19 cellular contexts compared by ENCODE assay signal in genomic region chr1:94676686-94677085, GRCh38.
A peak's percentile ranks its signal among the peaks of the same experiment; 100 is the strongest.
DNase-seq lines count a peak whose midpoint lies in the region; ATAC-seq, FAIRE-seq and TF ChIP-seq lines count a peak whose summit lies in the region.
"Had no signal": no experiment of that assay in that cellular context is flagged by ENCODE, and none has a peak within 500 bp of the region (broad histone marks: within the 10 kb centered on the region; RNA-seq: fewer than 3 reads in every experiment).

No MANE protein-coding gene starts in this region.

- no peak for TF ChIP-seq CTCF in C4-2B (conservative IDR thresholded peaks at IDR 0.05)
- no peak for TF ChIP-seq CTCF in pancreas (IDR thresholded peaks at IDR 0.05)

- no peaks in the 10 kb centered on the region for H3K36me3 Mint-ChIP-seq in activated naive CD4-positive, alpha-beta T cell treated with anti-CD3 and anti-CD28 coated beads, Interleukin-2, amount 50 U/mL, for 72 hours
- H3K36me3 Mint-ChIP-seq: activated naive CD8-positive, alpha-beta T cell treated with anti-CD3 and anti-CD28 coated beads, Interleukin-2, amount 10 ng/mL, durations not matched to agents 7 days and 5 days had no signal

- TF ChIP-seq RAD21 in Ishikawa (IDR thresholded peaks at IDR 0.05; ENCODE audit: low read depth) = no peak

- no peak for FAIRE-seq in pancreas (lab: Jason Lieb, UNC)
- FAIRE-seq: TTC549 had no signal

- H3K27ac Mint-ChIP-seq in activated naive CD4-positive, alpha-beta T cell treated with anti-CD3 and anti-CD28 coated beads, Interleukin-2, amount 50 U/mL, for 72 hours = no peak overlapping the region
- H3K27ac Mint-ChIP-seq: activated CD4-positive, alpha-beta T cell treated with anti-CD3 and anti-CD28 coated beads for 36 hours; activated naive CD8-positive, alpha-beta T cell treated with anti-CD3 and anti-CD28 coated beads, Interleukin-2, amount 10 ng/mL, durations not matched to agents 7 days and 5 days; activated T-helper 2 cell treated with anti-CD3 and anti-CD28 coated beads, Interferon-gamma antibody, Interleukin-2, Interleukin-4, amounts not matched to agents 10 μg/mL and 5 μg/mL and 100 μg/mL, durations not matched to agents 14 hours and 24 hours and 36 hours had no signal

- H3K27me3 ChIP-seq in pancreas = no peaks in the 10 kb centered on the region
- H3K27me3 ChIP-seq: right lobe of liver had no signal

- H3K27ac ChIP-seq in C4-2B (peak overlapping the region; percentile 16), epithelial cell of prostate (peak overlapping the region; percentile 4), pancreas (peak overlapping the region in 1 of 4 donors; percentile 9)
- H3K27ac ChIP-seq: right lobe of liver had no signal

- peak; percentile 53 to 86 (median 79) for ATAC-seq in pancreas
- no peak for ATAC-seq in activated naive CD4-positive, alpha-beta T cell treated with anti-CD3 and anti-CD28 coated beads, Interleukin-2, amount 50 U/mL, for 72 hours
- ATAC-seq: activated CD4-positive, alpha-beta T cell treated with anti-CD3 and anti-CD28 coated beads for 36 hours; left lobe of liver; right lobe of liver had no signal

- H3K9me3 Mint-ChIP-seq in activated naive CD4-positive, alpha-beta T cell treated with anti-CD3 and anti-CD28 coated beads, Interleukin-2, amount 50 U/mL, for 72 hours = peaks cover 0 to 4% of the 10 kb centered on the region in 2 donors
- H3K9me3 Mint-ChIP-seq: activated naive CD8-positive, alpha-beta T cell treated with anti-CD3 and anti-CD28 coated beads, Interleukin-2, amount 10 ng/mL, durations not matched to agents 7 days and 5 days; activated T-helper 2 cell treated with anti-CD3 and anti-CD28 coated beads, Interferon-gamma antibody, Interleukin-2, Interleukin-4, amounts not matched to agents 10 μg/mL and 5 μg/mL and 100 μg/mL, durations not matched to agents 14 hours and 24 hours and 36 hours had no signal

- WGBS in pancreas, 2 donors = 38 to 44% methylated on average over 6 of the region's 6 CpGs

- intact Hi-C loops in pancreas (cut with DNase I) = no loop called here

- DNase-seq in epithelial cell of prostate (ENCODE audit: low read depth, low spot score) = no peak
- DNase-seq in pancreas = peak in 2 of 6 donors; percentile 32 to 48
- DNase-seq in NCI-H2227 treated with DMSO at 0.1 percent for 48 hours (lab: John Stamatoyannopoulos, UW) = no peak
- no peak for DNase-seq in midbrain (lab: John Stamatoyannopoulos, UW)
- no peak for DNase-seq in activated naive CD4-positive, alpha-beta T cell treated with anti-CD3 and anti-CD28 coated beads, Interleukin-2, amount 50 U/mL, for 72 hours (ENCODE audit: low spot score in 2 of 2)
- DNase-seq: activated CD4-positive, alpha-beta T cell treated with anti-CD3 and anti-CD28 coated beads for 36 hours; activated naive CD8-positive, alpha-beta T cell treated with anti-CD3 and anti-CD28 coated beads, Interleukin-2, amount 10 ng/mL, durations not matched to agents 7 days and 5 days; effector memory CD4-positive, alpha-beta T cell; GF-D8; MG63; NCI-H1417 treated with DMSO at 0.1 percent for 48 hours; OCI-M1; right lobe of liver; SHP77 had no signal

- peak; percentile 24; the same call in 1 of the 2 replicates for TF ChIP-seq EP300 in Ishikawa (IDR thresholded peaks at IDR 0.05; ENCODE audit: borderline replicate concordance)

- H3K9me3 ChIP-seq in pancreas = no peaks in the 10 kb centered on the region
- H3K9me3 ChIP-seq: MG63, right lobe of liver had no signal

- no peak overlapping the region for H3K4me3 ChIP-seq in pancreas
- H3K4me3 ChIP-seq: MG63, right lobe of liver had no signal

- no peaks in the 10 kb centered on the region for H3K36me3 ChIP-seq in pancreas
- H3K36me3 ChIP-seq: MG63, right lobe of liver had no signal

- H3K4me1 ChIP-seq in pancreas = peaks cover 0 to 4% (median 0%) of the 10 kb centered on the region in 3 donors
- H3K4me1 ChIP-seq: right lobe of liver had no signal

TF ChIP-seq in Ishikawa, 13 proteins besides CTCF, POLR2A, EP300 and RAD21:
- TF ChIP-seq, protein P1, sequence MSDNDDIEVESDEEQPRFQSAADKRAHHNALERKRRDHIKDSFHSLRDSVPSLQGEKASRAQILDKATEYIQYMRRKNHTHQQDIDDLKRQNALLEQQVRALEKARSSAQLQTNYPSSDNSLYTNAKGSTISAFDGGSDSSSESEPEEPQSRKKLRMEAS (IDR thresholded peaks at IDR 0.05) = peak; percentile 32; the same call in 1 of the 2 replicates
- TF ChIP-seq CEBPB (IDR thresholded peaks at IDR 0.05) (no peak), TCF12 (IDR thresholded peaks at IDR 0.05; ENCODE audit: low read depth) (peak; percentile 27; the same call in 1 of the 2 replicates), FOXM1 (IDR thresholded peaks at IDR 0.05; ENCODE audit: borderline replicate concordance, low read depth) (no peak), TAF1 (IDR thresholded peaks at IDR 0.05; ENCODE audit: low read depth) (no peak), NFIC (IDR thresholded peaks at IDR 0.05) (peak; percentile 44; the same call in 1 of the 2 replicates), TEAD4 (IDR thresholded peaks at IDR 0.05) (no peak), EGR1 (IDR thresholded peaks at IDR 0.05) (no peak), CREB1 (IDR thresholded peaks at IDR 0.05; ENCODE audit: low read depth) (no peak), YY1 (IDR thresholded peaks at IDR 0.05; ENCODE audit: low read depth) (no peak), ZBTB7A (IDR thresholded peaks at IDR 0.05; ENCODE audit: low read depth) (no peak), USF1 (IDR thresholded peaks at IDR 0.05) (no peak)
- TF ChIP-seq, protein P2, sequence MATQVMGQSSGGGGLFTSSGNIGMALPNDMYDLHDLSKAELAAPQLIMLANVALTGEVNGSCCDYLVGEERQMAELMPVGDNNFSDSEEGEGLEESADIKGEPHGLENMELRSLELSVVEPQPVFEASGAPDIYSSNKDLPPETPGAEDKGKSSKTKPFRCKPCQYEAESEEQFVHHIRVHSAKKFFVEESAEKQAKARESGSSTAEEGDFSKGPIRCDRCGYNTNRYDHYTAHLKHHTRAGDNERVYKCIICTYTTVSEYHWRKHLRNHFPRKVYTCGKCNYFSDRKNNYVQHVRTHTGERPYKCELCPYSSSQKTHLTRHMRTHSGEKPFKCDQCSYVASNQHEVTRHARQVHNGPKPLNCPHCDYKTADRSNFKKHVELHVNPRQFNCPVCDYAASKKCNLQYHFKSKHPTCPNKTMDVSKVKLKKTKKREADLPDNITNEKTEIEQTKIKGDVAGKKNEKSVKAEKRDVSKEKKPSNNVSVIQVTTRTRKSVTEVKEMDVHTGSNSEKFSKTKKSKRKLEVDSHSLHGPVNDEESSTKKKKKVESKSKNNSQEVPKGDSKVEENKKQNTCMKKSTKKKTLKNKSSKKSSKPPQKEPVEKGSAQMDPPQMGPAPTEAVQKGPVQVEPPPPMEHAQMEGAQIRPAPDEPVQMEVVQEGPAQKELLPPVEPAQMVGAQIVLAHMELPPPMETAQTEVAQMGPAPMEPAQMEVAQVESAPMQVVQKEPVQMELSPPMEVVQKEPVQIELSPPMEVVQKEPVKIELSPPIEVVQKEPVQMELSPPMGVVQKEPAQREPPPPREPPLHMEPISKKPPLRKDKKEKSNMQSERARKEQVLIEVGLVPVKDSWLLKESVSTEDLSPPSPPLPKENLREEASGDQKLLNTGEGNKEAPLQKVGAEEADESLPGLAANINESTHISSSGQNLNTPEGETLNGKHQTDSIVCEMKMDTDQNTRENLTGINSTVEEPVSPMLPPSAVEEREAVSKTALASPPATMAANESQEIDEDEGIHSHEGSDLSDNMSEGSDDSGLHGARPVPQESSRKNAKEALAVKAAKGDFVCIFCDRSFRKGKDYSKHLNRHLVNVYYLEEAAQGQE (IDR thresholded peaks at IDR 0.05; ENCODE audit: low read depth) = no peak

Comparison
In these comparisons a context has a peak if more than half of its experiments do, and no peak if none do; other contexts are left out.
1. ATAC-seq: peak in pancreas (4 of 4); none in activated naive CD4-positive, alpha-beta T cell treated with anti-CD3 and anti-CD28 coated beads, Interleukin-2, amount 50 U/mL, for 72 hours (0 of 2).